ENCODE assay signal across 8 cellular contexts in the genomic region with DNA sequence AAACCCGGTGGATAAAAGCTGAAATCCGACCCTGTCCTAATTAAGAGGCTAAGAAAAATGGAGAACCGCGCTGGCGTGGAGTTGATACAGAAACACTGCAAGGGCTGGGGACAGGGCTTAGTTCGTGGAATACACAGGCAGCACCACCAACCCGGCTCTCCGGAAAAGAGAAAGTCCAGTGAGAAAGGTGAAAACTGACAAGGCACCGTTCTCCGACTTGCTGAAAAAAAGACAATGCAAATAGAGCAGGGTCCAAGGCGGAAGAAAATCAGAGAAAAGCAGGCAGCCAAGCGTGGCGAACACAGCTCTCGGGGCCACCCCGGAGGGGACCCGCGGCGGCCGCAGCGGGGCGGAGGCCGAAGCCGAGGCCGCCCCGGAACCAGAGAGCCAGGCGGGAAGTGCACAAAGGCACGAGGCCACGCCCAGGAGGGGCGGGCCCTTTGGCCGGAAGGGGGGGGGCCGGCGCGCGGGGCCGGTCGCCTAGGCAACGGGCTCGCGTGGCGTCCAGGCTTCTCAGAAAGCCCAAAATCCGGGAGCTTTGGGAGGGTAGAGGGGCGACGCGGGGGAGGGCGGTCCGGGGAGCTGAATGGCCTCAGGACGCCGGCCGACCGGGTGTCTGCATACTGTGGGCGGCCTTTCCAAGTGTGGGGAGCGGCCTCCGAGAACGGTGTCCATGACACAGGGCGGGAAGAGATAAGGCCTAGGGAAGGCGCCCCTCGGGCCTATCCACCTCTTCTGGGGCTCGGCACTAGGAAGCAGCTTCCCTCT. TPM values are rescaled to one million over a fixed set of nuclear protein-coding genes. Genes with fewer than 3 reads are reported as not detected.
DNase-seq lines count a peak whose midpoint lies in the region; ATAC-seq, FAIRE-seq and TF ChIP-seq lines count a peak whose summit lies in the region.

No MANE protein-coding gene starts in this region.

- TF ChIP-seq CTCF in BJ (IDR thresholded peaks at IDR 0.05; ENCODE audit: insufficient read depth, low read depth, low read length) (no peak), left lung (IDR thresholded peaks at IDR 0.05) (no peak)

- H3K4me3 ChIP-seq in BJ (ENCODE audit: low read depth, low read length) (peak overlapping the region; percentile 92), left lung (peak overlapping the region; percentile 88 to 92)

- H3K36me3 ChIP-seq in BJ (ENCODE audit: control insufficient read depth, insufficient read depth, low read length): no peaks in the 10 kb centered on the region
- H3K36me3 ChIP-seq in left lung: no peaks in the 10 kb centered on the region

- peak; percentile 27 for ATAC-seq in HG03439 (IDR thresholded peaks at IDR 0.05; ENCODE audit: unreplicated experiment)
- peak; percentile 64 for ATAC-seq in left lung

- peak overlapping the region; percentile 98 to 100 for H3K27ac ChIP-seq in left lung

- peak; percentile 99 for FAIRE-seq in GM19239 (lab: Jason Lieb, UNC)

- CTCF ChIA-PET in BJ (lab: Yijun Ruan, JAX): interaction anchor here (1.0 to 1.4 kb wide), 3 partner anchors 67 to 203 kb away, joined by 3 to 5 read pairs (median 4); no protein-coding TSS in a partner anchor

- H3K9me3 ChIP-seq in left lung: no peaks in the 10 kb centered on the region

- DNase-seq in BJ (ENCODE audit: low read depth) (no peak), GM19239 (ENCODE audit: insufficient read length, low spot score) (peak; percentile 69), NCI-H510A treated with DMSO at 0.1 percent for 48 hours (lab: John Stamatoyannopoulos, UW) (peak; percentile 83), dedifferentiated amniotic fluid mesenchymal stem cell (ENCODE audit: extremely low spot score) (peak; percentile 71), left lung (peak; percentile 89 to 96)
- peak; percentile 80 for DNase-seq in activated CD4-positive, alpha-beta T cell treated with anti-CD3 and anti-CD28 coated beads, Interleukin-2, amount 50 U/mL, for 1 hour
- peak; percentile 74 to 87 for DNase-seq in stimulated activated CD4-positive, alpha-beta T cell treated with anti-CD3 and anti-CD28 coated beads, Interleukin-2, amount 100 ng/mL, for 48 hours

- peaks cover 16 to 18% of the 10 kb centered on the region in 2 donors for H3K4me1 ChIP-seq in left lung

- POLR2A ChIA-PET in BJ (lab: Charles Lee): interaction anchor here (0.6 kb wide), 4 partner anchors 74 to 393 kb away, joined by 3 to 6 read pairs (median 3); no protein-coding TSS in a partner anchor

- H3K27me3 ChIP-seq in BJ (ENCODE audit: control insufficient read depth, insufficient read depth, low read length) (no peaks in the 10 kb centered on the region), left lung (no peaks in the 10 kb centered on the region)

- intact Hi-C loops in left lung (cut with DNase I): no loop called here

RNA-seq across cellular contexts. Expression of a gene that starts 1.2 kb away (rescaled TPM):
- 10.9 and 14.3 TPM in 2 replicates for polyA plus RNA-seq in BJ (2011; rRNA removed)
- 5.6 and 6.3 TPM in 2 replicates for polyA minus RNA-seq in BJ (2011; rRNA and poly(A)+ RNA removed)
- total RNA-seq in left lung: 10 to 100 TPM in 1 of 2 donors, 1 to 10 TPM in 1; 9.3 to 10.9 TPM

RNA-seq across cellular contexts. Expression of a gene that starts 6.3 kb away (rescaled TPM):
- polyA plus RNA-seq in BJ (2011; rRNA removed): 61.3 and 76.8 TPM in 2 replicates
- 22.8 and 26.4 TPM in 2 replicates for polyA minus RNA-seq in BJ (2011; rRNA and poly(A)+ RNA removed)
- 10 to 100 TPM; 61.9 to 79.8 TPM for total RNA-seq in left lung
